ENCODE assay signal across 1 cellular context in the genomic region with DNA sequence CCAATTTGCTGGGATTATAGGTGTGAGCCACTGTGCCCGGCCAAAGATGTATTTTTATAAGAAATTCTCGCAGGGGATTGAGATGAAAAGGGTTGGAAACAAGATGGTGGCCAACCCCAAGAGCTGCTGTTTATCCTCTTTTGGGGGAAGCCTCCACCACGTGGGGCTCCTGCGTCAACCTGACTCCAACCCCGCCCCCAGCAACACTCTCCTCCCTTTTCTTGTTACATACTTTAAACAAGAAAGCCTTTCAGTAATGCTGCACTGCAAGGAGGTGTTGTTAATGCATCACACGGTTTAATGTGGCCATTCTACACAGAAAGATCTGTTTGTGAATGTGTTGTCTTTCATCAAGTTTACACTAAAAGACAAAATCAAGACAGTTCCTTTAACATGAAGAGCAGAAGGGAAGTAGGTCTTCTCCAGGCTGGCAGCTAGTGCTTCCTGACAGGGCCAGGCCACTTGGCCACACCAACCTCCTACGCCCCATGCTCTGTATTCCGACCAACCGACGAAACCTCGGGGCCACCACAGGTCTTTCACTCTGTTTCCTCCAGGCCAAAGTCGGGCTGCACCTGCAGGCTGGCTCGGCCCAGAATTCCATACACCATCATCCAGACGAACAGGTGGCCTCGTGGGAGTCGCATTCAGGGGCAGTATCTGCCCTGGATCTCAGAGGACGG.
TF ChIP-seq lines count a peak whose summit lies in the region.

No MANE protein-coding gene starts in this region.

TF ChIP-seq in H1, 55 proteins besides CTCF, POLR2A, EP300 and RAD21:
- TF ChIP-seq BRCA1 (IDR thresholded peaks at IDR 0.05; ENCODE audit: low read depth, low read length) (no peak), YY1 (IDR thresholded peaks at IDR 0.05; ENCODE audit: low read depth, low read length) (no peak), SRF (IDR thresholded peaks at IDR 0.05; ENCODE audit: low read depth, low read length) (no peak), FOSL1 (IDR thresholded peaks at IDR 0.05; ENCODE audit: insufficient read depth, low read depth, low read length) (no peak), CHD7 (IDR thresholded peaks at IDR 0.05; ENCODE audit: insufficient replicate concordance, low read length) (no peak), TBP (IDR thresholded peaks at IDR 0.05; ENCODE audit: low read depth, low read length) (no peak), MAFK (IDR thresholded peaks at IDR 0.05; ENCODE audit: low read depth, low read length) (no peak), ZNF274 (IDR thresholded peaks at IDR 0.05; ENCODE audit: borderline replicate concordance, extremely low read depth, low read length) (no peak), EGR1 (IDR thresholded peaks at IDR 0.05; ENCODE audit: borderline replicate concordance, low read depth, low read length) (no peak), SIX5 (IDR thresholded peaks at IDR 0.05; ENCODE audit: low read depth, low read length) (no peak), CHD2 (IDR thresholded peaks at IDR 0.05; ENCODE audit: low read length) (no peak), BCL11A (IDR thresholded peaks at IDR 0.05; ENCODE audit: low read depth in 2 of 2, low read length in 2 of 2) (no peak), SP4 (IDR thresholded peaks at IDR 0.05; ENCODE audit: low read length) (no peak), SUZ12 (IDR thresholded peaks at IDR 0.05; ENCODE audit: low read length) (no peak)
TF ChIP-seq in H1: peak in this region for 0.
